In the genomic region with DNA sequence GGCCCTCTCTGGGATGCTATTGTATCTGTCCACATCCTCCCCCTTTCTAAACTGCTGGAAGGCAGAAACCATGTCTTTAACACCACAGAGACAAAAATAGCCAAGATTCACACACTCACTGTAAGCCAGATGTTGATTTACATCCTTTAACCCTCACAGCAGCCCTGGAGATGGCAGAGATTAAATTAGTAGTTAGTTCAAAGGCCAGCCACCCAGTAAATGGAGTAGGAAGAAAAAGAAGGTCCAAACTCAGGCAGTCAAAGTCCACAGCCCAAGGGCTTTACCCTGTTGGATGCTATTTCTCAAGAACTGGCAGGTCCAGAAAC, we compare ENCODE assay signal across 12 cellular contexts. TPM values are rescaled to one million over a fixed set of nuclear protein-coding genes. Genes with fewer than 3 reads are reported as not detected.
DNase-seq lines count a peak whose midpoint lies in the region; ATAC-seq and TF ChIP-seq lines count a peak whose summit lies in the region.
"Had no signal": no experiment of that assay in that cellular context is flagged by ENCODE, and none has a peak within 500 bp of the region (broad histone marks: within the 10 kb centered on the region; RNA-seq: fewer than 3 reads in every experiment).

No MANE protein-coding gene starts in this region.

- H3K9me3 Mint-ChIP-seq in activated T-cell treated with anti-CD3 and anti-CD28 coated beads, Interleukin-2, amount 50 U/mL, for 72 hours = no peaks in the 10 kb centered on the region
- H3K9me3 Mint-ChIP-seq in endodermal cell = no peaks in the 10 kb centered on the region
- H3K9me3 Mint-ChIP-seq in stimulated activated memory B cell treated with anti-CD40 and anti-IgM and Interleukin-4, amounts not matched to agents 10 μg/mL and 1 μg/mL and 100 μg/mL, for 72 hours = no peaks in the 10 kb centered on the region

- CTCF ChIA-PET in PC-9 (lab: Charles Lee) = no interaction called here

- no peaks in the 10 kb centered on the region for H3K9me3 ChIP-seq in PC-9 (ENCODE audit: insufficient read depth, low read depth)
- no peaks in the 10 kb centered on the region for H3K9me3 ChIP-seq in endodermal cell (ENCODE audit: control insufficient read depth, low read length)

- TF ChIP-seq CTCF in PC-9 (conservative IDR thresholded peaks at IDR 0.05) = no peak
- TF ChIP-seq CTCF in endodermal cell (conservative IDR thresholded peaks at IDR 0.05) = no peak

- H3K4me1 Mint-ChIP-seq in activated T-cell treated with anti-CD3 and anti-CD28 coated beads, Interleukin-2, amount 50 U/mL, for 72 hours (ENCODE audit: low read depth) = peaks cover 71% of the 10 kb centered on the region
- H3K4me1 Mint-ChIP-seq in endodermal cell = peaks cover 9% of the 10 kb centered on the region
- peaks cover 78% of the 10 kb centered on the region for H3K4me1 Mint-ChIP-seq in stimulated activated memory B cell treated with anti-CD40 and anti-IgM and Interleukin-4, amounts not matched to agents 10 μg/mL and 1 μg/mL and 100 μg/mL, for 72 hours

- H3K27ac ChIP-seq in PC-9 (peak overlapping the region; percentile 6; the same call in 1 of the 2 replicates), endodermal cell (ENCODE audit: low read depth, low read length) (no peak overlapping the region)
- H3K27ac ChIP-seq: coronary artery had no signal

- BruUV-seq in PC-9 (replicated peaks; lab: Mats Ljungman, UMichigan) = no TSS peak

- no peaks in the 10 kb centered on the region for H3K9me2 ChIP-seq in PC-9 (ENCODE audit: insufficient read depth)

- in situ Hi-C loops in G401 (cut with HindIII; ENCODE audit: low sequenced_read_pairs) = no loop called here

- peaks cover 73% of the 10 kb centered on the region for H3F3A ChIP-seq in PC-9 (ENCODE audit: insufficient read depth, low read depth)

- POLR2A ChIA-PET in PC-9 (lab: Charles Lee; ENCODE audit: unreplicated experiment) = interaction anchor here (0.7 kb wide), 1 partner anchor 9 kb away, joined by 3 read pairs; no protein-coding TSS in a partner anchor

- no peak overlapping the region for H2AFZ ChIP-seq in PC-9

- no peaks in the 10 kb centered on the region for H3K27me3 Mint-ChIP-seq in activated T-cell treated with anti-CD3 and anti-CD28 coated beads, Interleukin-2, amount 50 U/mL, for 72 hours (ENCODE audit: low read depth)
- no peaks in the 10 kb centered on the region for H3K27me3 Mint-ChIP-seq in endodermal cell (ENCODE audit: insufficient read depth)
- no peaks in the 10 kb centered on the region for H3K27me3 Mint-ChIP-seq in stimulated activated memory B cell treated with anti-CD40 and anti-IgM and Interleukin-4, amounts not matched to agents 10 μg/mL and 1 μg/mL and 100 μg/mL, for 72 hours

- no peak for DNase-seq in activated T-cell treated with anti-CD3 and anti-CD28 coated beads, Interleukin-2, amount 50 U/mL, for 72 hours
- no peak for DNase-seq in activated T-cell treated with anti-CD3 and anti-CD28 coated beads, Interleukin-2, amount 50 U/mL, for 48 hours
- DNase-seq in PC-9 (no peak), endodermal cell (no peak), G401 (ENCODE audit: low spot score) (no peak), NCI-H2171 treated with DMSO at 0.1 percent for 48 hours (lab: John Stamatoyannopoulos, UW) (no peak)
- DNase-seq: activated CD4-positive, alpha-beta T cell treated with anti-CD3 and anti-CD28 coated beads, Interleukin-2, amount 50 U/mL, for 48 hours; Kasumi-1; NCI-H2081 treated with DMSO at 0.1 percent for 48 hours had no signal

- H3K27ac Mint-ChIP-seq in activated T-cell treated with anti-CD3 and anti-CD28 coated beads, Interleukin-2, amount 50 U/mL, for 72 hours = peak overlapping the region; percentile 95
- H3K27ac Mint-ChIP-seq in endodermal cell = peak overlapping the region; percentile 70
- H3K27ac Mint-ChIP-seq in stimulated activated memory B cell treated with anti-CD40 and anti-IgM and Interleukin-4, amounts not matched to agents 10 μg/mL and 1 μg/mL and 100 μg/mL, for 72 hours = peak overlapping the region; percentile 100

- ATAC-seq in activated T-cell treated with anti-CD3 and anti-CD28 coated beads, Interleukin-2, amount 50 U/mL, for 72 hours (replicated peaks in 1 of 2) = no peak
- ATAC-seq in stimulated activated memory B cell treated with anti-CD40 and anti-IgM and Interleukin-4, amounts not matched to agents 10 μg/mL and 1 μg/mL and 100 μg/mL, for 72 hours = no peak
- no peak for ATAC-seq in HG02798 (IDR thresholded peaks at IDR 0.05; ENCODE audit: poor library complexity, unreplicated experiment)

- no peak overlapping the region for H3K9ac ChIP-seq in endodermal cell (ENCODE audit: extremely low read depth, low read length, poor library complexity, severe bottlenecking)

- H3K27me3 ChIP-seq in PC-9 (ENCODE audit: insufficient read depth, low read depth) = no peaks in the 10 kb centered on the region
- no peaks in the 10 kb centered on the region for H3K27me3 ChIP-seq in endodermal cell (ENCODE audit: control insufficient read depth, insufficient read depth, low read length, poor library complexity, severe bottlenecking)

- peaks cover 75% of the 10 kb centered on the region for H3K79me2 ChIP-seq in PC-9 (ENCODE audit: low read depth)

- H3K4me3 ChIP-seq in PC-9 = no peak overlapping the region
- H3K4me3 ChIP-seq in endodermal cell (ENCODE audit: low read length) = no peak overlapping the region
- H3K4me3 ChIP-seq: coronary artery had no signal

- peaks cover 43% of the 10 kb centered on the region for H3K4me1 ChIP-seq in PC-9 (replicated peaks; ENCODE audit: insufficient read depth)
- H3K4me1 ChIP-seq in endodermal cell (ENCODE audit: control insufficient read depth, insufficient read depth, low read length) = peaks cover 5% of the 10 kb centered on the region

- intact Hi-C loops in PC-9 (cut with micrococcal nuclease; ENCODE audit: unreplicated experiment) = loop anchor here (5.0 kb wide), 1 partner anchor 342 kb away; a partner anchor contains a TSS

- H4K20me1 ChIP-seq in PC-9 (ENCODE audit: insufficient read depth) = peaks cover 10% of the 10 kb centered on the region; the same call in 1 of the 2 replicates

- H3K4me3 Mint-ChIP-seq in activated T-cell treated with anti-CD3 and anti-CD28 coated beads, Interleukin-2, amount 50 U/mL, for 72 hours = no peak overlapping the region
- H3K4me3 Mint-ChIP-seq in endodermal cell = peak overlapping the region; percentile 98
- peak overlapping the region; percentile 15 for H3K4me3 Mint-ChIP-seq in stimulated activated memory B cell treated with anti-CD40 and anti-IgM and Interleukin-4, amounts not matched to agents 10 μg/mL and 1 μg/mL and 100 μg/mL, for 72 hours

- H3K36me3 ChIP-seq in PC-9 (ENCODE audit: low read depth) = peaks cover 24% of the 10 kb centered on the region
- H3K36me3 ChIP-seq in endodermal cell (ENCODE audit: control insufficient read depth, insufficient read depth, low read length) = peaks cover 60% of the 10 kb centered on the region

- H3K4me2 ChIP-seq in PC-9 = no peak overlapping the region

- peaks cover 18 to 33% of the 10 kb centered on the region in 2 donors for H3K36me3 Mint-ChIP-seq in activated T-cell treated with anti-CD3 and anti-CD28 coated beads, Interleukin-2, amount 50 U/mL, for 72 hours (ENCODE audit: insufficient read depth in 2 of 2)
- H3K36me3 Mint-ChIP-seq in endodermal cell (ENCODE audit: low read depth) = peaks cover 33% of the 10 kb centered on the region
- H3K36me3 Mint-ChIP-seq in stimulated activated memory B cell treated with anti-CD40 and anti-IgM and Interleukin-4, amounts not matched to agents 10 μg/mL and 1 μg/mL and 100 μg/mL, for 72 hours = peaks cover 42% of the 10 kb centered on the region

RNA-seq across cellular contexts. Expression of a gene that starts 2.1 kb away (rescaled TPM):
- total RNA-seq in activated T-cell treated with anti-CD3 and anti-CD28 coated beads, Interleukin-2, amount 50 U/mL, for 72 hours = 10 to 100 TPM in 1 of 2 donors, 1 to 10 TPM in 1; 9.9 to 10.4 TPM
- total RNA-seq in PC-9 (2021) = 13.7 and 22.3 TPM in 2 replicates
- 10 to 100 TPM; 11.0 to 11.8 TPM for total RNA-seq in endodermal cell
- polyA plus RNA-seq in endodermal cell (2013, experiment 1 of 2) = 6.0 TPM
- 5.4 TPM for polyA plus RNA-seq in endodermal cell (2013, experiment 2 of 2)
- 12.7 and 21.0 TPM in 2 replicates for total RNA-seq in G401 (2014; rRNA removed; shearing (Covaris generic))

RNA-seq across cellular contexts. Expression of a gene that starts 2.3 kb away (rescaled TPM):
- total RNA-seq in activated T-cell treated with anti-CD3 and anti-CD28 coated beads, Interleukin-2, amount 50 U/mL, for 72 hours = 1,000 to 10,000 TPM; 1,144 to 1,164 TPM
- total RNA-seq in PC-9 (2021) (973 and 1,165 TPM in 2 replicates), endodermal cell (100 to 1,000 TPM; 774 to 802 TPM)
- polyA plus RNA-seq in endodermal cell (2013, experiment 1 of 2) = 857 TPM
- polyA plus RNA-seq in endodermal cell (2013, experiment 2 of 2) = 794 TPM
- 137 and 188 TPM in 2 replicates for total RNA-seq in G401 (2014; rRNA removed; shearing (Covaris generic))

RNA-seq across cellular contexts. Expression of a gene that starts 2.5 kb away (rescaled TPM):
- total RNA-seq in activated T-cell treated with anti-CD3 and anti-CD28 coated beads, Interleukin-2, amount 50 U/mL, for 72 hours = 10 to 100 TPM; 73.6 to 89.8 TPM
- total RNA-seq in PC-9 (2021) = 84.5 and 95.0 TPM in 2 replicates
- 10 to 100 TPM; 53.9 to 56.6 TPM for total RNA-seq in endodermal cell
- 37.3 TPM for polyA plus RNA-seq in endodermal cell (2013, experiment 1 of 2)
- polyA plus RNA-seq in endodermal cell (2013, experiment 2 of 2) = 36.6 TPM
- total RNA-seq in G401 (2014; rRNA removed; shearing (Covaris generic)) = 108 and 117 TPM in 2 replicates

RNA-seq across cellular contexts. Expression of a gene that starts 8.0 kb away (rescaled TPM):
- total RNA-seq in activated T-cell treated with anti-CD3 and anti-CD28 coated beads, Interleukin-2, amount 50 U/mL, for 72 hours = 10 to 100 TPM; 22.8 to 26.8 TPM
- 49.5 and 72.3 TPM in 2 replicates for total RNA-seq in PC-9 (2021)
- 100 to 1,000 TPM in 1 of 2 donors, 10 to 100 TPM in 1; 97.9 to 108 TPM for total RNA-seq in endodermal cell
- 75.3 TPM for polyA plus RNA-seq in endodermal cell (2013, experiment 1 of 2)
- polyA plus RNA-seq in endodermal cell (2013, experiment 2 of 2) = 70.5 TPM
- 23.5 and 39.0 TPM in 2 replicates for total RNA-seq in G401 (2014; rRNA removed; shearing (Covaris generic))

RNA-seq across cellular contexts. Expression of a gene that starts 14.7 kb away (rescaled TPM):
- total RNA-seq in activated T-cell treated with anti-CD3 and anti-CD28 coated beads, Interleukin-2, amount 50 U/mL, for 72 hours = 10 to 100 TPM; 45.8 to 53.1 TPM
- 40.9 and 51.5 TPM in 2 replicates for total RNA-seq in PC-9 (2021)
- 10 to 100 TPM; 30.4 to 39.5 TPM for total RNA-seq in endodermal cell
- polyA plus RNA-seq in endodermal cell (2013, experiment 1 of 2) = 32.8 TPM
- 25.3 TPM for polyA plus RNA-seq in endodermal cell (2013, experiment 2 of 2)
- total RNA-seq in G401 (2014; rRNA removed; shearing (Covaris generic)) = 6.9 and 16.3 TPM in 2 replicates

Comparison
In these comparisons a context has a peak if more than half of its experiments do, and no peak if none do; other contexts are left out.
1. H3K4me3 Mint-ChIP-seq: peak in endodermal cell (single experiment) and stimulated activated memory B cell treated with anti-CD40 and anti-IgM and Interleukin-4, amounts not matched to agents 10 μg/mL and 1 μg/mL and 100 μg/mL, for 72 hours (single experiment); none in activated T-cell treated with anti-CD3 and anti-CD28 coated beads, Interleukin-2, amount 50 U/mL, for 72 hours (0 of 2).
2. Peak in every context shown above with its lines, with median percentiles within 50 percentile points of each other: H3K27ac Mint-ChIP-seq.